ENCODE assay signal across 7 cellular contexts in genomic region chr20:6007094-6007528, GRCh38. TPM values are rescaled to one million over a fixed set of nuclear protein-coding genes. Genes with fewer than 3 reads are reported as not detected.
DNase-seq lines count a peak whose midpoint lies in the region; TF ChIP-seq lines count a peak whose summit lies in the region.

No MANE protein-coding gene starts in this region.

- H3K27me3 ChIP-seq in HAP-1 (ENCODE audit: low read depth) (no peaks in the 10 kb centered on the region), SJCRH30 (no peaks in the 10 kb centered on the region), skeletal muscle tissue (ENCODE audit: control insufficient read depth in 3 of 3, insufficient read depth in 3 of 3, low read length in 3 of 3) (no peaks in the 10 kb centered on the region)

- peak overlapping the region; percentile 84 to 91 (median 87) for H3K9ac ChIP-seq in skeletal muscle tissue (ENCODE audit: low read depth in 1 of 3, low read length in 3 of 3)

- in situ Hi-C loops in HAP-1 (cut with MboI; ENCODE audit: low sequenced_read_pairs), result no loop called here

- H3K9me3 ChIP-seq in HAP-1 (no peaks in the 10 kb centered on the region), SJCRH30 (replicated peaks) (no peaks in the 10 kb centered on the region), skeletal muscle tissue (ENCODE audit: control insufficient read depth in 3 of 3, low read length in 3 of 3) (no peaks in the 10 kb centered on the region)

- H3K4me1 ChIP-seq in HAP-1 (peaks cover 5% of the 10 kb centered on the region), SJCRH30 (peaks cover 7% of the 10 kb centered on the region; the same call in 1 of the 2 replicates), skeletal muscle tissue (ENCODE audit: control insufficient read depth in 3 of 3, insufficient read depth in 3 of 3, low read length in 3 of 3) (peaks cover 14 to 26% (median 16%) of the 10 kb centered on the region in 3 donors)

- H3K27ac ChIP-seq in SJCRH30 (no peak overlapping the region), skeletal muscle tissue (ENCODE audit: low read depth, low read length) (peak overlapping the region; percentile 78)

- no peak for TF ChIP-seq CTCF in fibroblast of pulmonary artery (IDR thresholded peaks at IDR 0.05; ENCODE audit: low read length, missing control alignments)

- H3K4me3 ChIP-seq in HAP-1 (peak overlapping the region; percentile 51), SJCRH30 (peak overlapping the region; percentile 93), fibroblast of pulmonary artery (replicated peaks; ENCODE audit: low read depth, low read length) (peak overlapping the region; percentile 69), skeletal muscle tissue (ENCODE audit: low read length in 3 of 3) (peak overlapping the region; percentile 84 to 87 (median 84))

- H3K36me3 ChIP-seq in HAP-1 (replicated peaks), result peaks cover 20% of the 10 kb centered on the region
- H3K36me3 ChIP-seq in SJCRH30, result peaks cover 23% of the 10 kb centered on the region
- H3K36me3 ChIP-seq in skeletal muscle tissue (ENCODE audit: control insufficient read depth in 3 of 3, insufficient read depth in 3 of 3, low read length in 3 of 3), result peaks cover 7 to 18% (median 17%) of the 10 kb centered on the region in 3 donors

- DNase-seq in HAP-1 (ENCODE audit: low spot score in 2 of 2) (peak in 1 of 2 experiments; percentile 12), SJCRH30 (peak in 1 of 2 experiments; percentile 16), fibroblast of pulmonary artery (ENCODE audit: low read depth) (no peak), epidermal melanocyte (ENCODE audit: insufficient read length, low spot score) (no peak), LoVo (ENCODE audit: low spot score) (no peak)
- no peak for DNase-seq in stimulated activated naive CD4-positive, alpha-beta T cell treated with Interleukin-2 at 50 U/mL for 16 hours (lab: John Stamatoyannopoulos, UW)

RNA-seq across cellular contexts. Expression of gene CRLS1, which starts 1.2 kb away (rescaled TPM):
- total RNA-seq in SJCRH30 (2014; rRNA removed; shearing (Covaris generic)), result 81.9 and 85.6 TPM in 2 replicates
- total RNA-seq in skeletal muscle tissue, result 51.7 TPM

RNA-seq across cellular contexts. Expression of gene LRRN4, which starts 46.7 kb away (rescaled TPM):
- total RNA-seq in SJCRH30 (2014; rRNA removed; shearing (Covaris generic)), result 2.3 and 3.3 TPM in 2 replicates
- under 0.01 TPM for total RNA-seq in skeletal muscle tissue

RNA-seq across cellular contexts. Expression of gene MCM8, which starts 56.7 kb away (rescaled TPM):
- total RNA-seq in SJCRH30 (2014; rRNA removed; shearing (Covaris generic)), result 54.7 and 61.2 TPM in 2 replicates
- 4.7 TPM for total RNA-seq in skeletal muscle tissue

RNA-seq across cellular contexts. Expression of gene TRMT6, which starts 56.8 kb away (rescaled TPM):
- total RNA-seq in SJCRH30 (2014; rRNA removed; shearing (Covaris generic)), result 39.6 and 47.1 TPM in 2 replicates
- 6.8 TPM for total RNA-seq in skeletal muscle tissue
